Comparison of ENCODE assay signal across 1 cellular context in genomic region chr2:37156857-37157714, GRCh38.
TF ChIP-seq lines count a peak whose summit lies in the region.

EIF2AK2 (minus strand) TSS chr2:37156980; CDS start chr2:37147806, 9,174 bp downstream.

TF ChIP-seq in HepG2, 621 proteins besides CTCF, POLR2A, EP300 and RAD21 (continued from another document and continues in another):
- no peak; the same call in 1 of the 2 replicates for TF ChIP-seq ZNF766 (CRISPR knock-in tag; IDR thresholded peaks at IDR 0.05; ENCODE audit: borderline replicate concordance)
- no peak for TF ChIP-seq ARID3A (IDR thresholded peaks at IDR 0.05; ENCODE audit: low read depth, low read length)
- peak; percentile 58; the same call in 1 of the 2 replicates for TF ChIP-seq ARHGAP35 (CRISPR knock-in tag; IDR thresholded peaks at IDR 0.05; ENCODE audit: borderline replicate concordance)
- no peak for TF ChIP-seq ZNF383 (CRISPR knock-in tag; IDR thresholded peaks at IDR 0.05; ENCODE audit: borderline replicate concordance)
- peak; percentile 91 for TF ChIP-seq TFDP1 (CRISPR knock-in tag; IDR thresholded peaks at IDR 0.05; ENCODE audit: borderline replicate concordance)
- peak; percentile 81 for TF ChIP-seq SAP130 (CRISPR knock-in tag; IDR thresholded peaks at IDR 0.05; ENCODE audit: low read depth)
- TF ChIP-seq AKNA (CRISPR knock-in tag; IDR thresholded peaks at IDR 0.05; ENCODE audit: borderline replicate concordance), result no peak
- peak; percentile 80; the same call in 1 of the 2 replicates for TF ChIP-seq ZFP91 (CRISPR knock-in tag; IDR thresholded peaks at IDR 0.05; ENCODE audit: borderline replicate concordance)
- TF ChIP-seq FOXA1 (IDR thresholded peaks at IDR 0.05), result no peak
- TF ChIP-seq FOXA1 (CRISPR knock-in tag; IDR thresholded peaks at IDR 0.05), result no peak
- TF ChIP-seq ZKSCAN5 (CRISPR knock-in tag; IDR thresholded peaks at IDR 0.05), result no peak
- no peak for TF ChIP-seq ZBTB43 (CRISPR knock-in tag; conservative IDR thresholded peaks at IDR 0.05)
- no peak for TF ChIP-seq SALL2 (CRISPR knock-in tag; IDR thresholded peaks at IDR 0.05)
- no peak for TF ChIP-seq ZNF543 (CRISPR knock-in tag; IDR thresholded peaks at IDR 0.05)
- TF ChIP-seq ZNF34 (CRISPR knock-in tag; IDR thresholded peaks at IDR 0.05; ENCODE audit: borderline replicate concordance), result peak; percentile 17; the same call in 1 of the 2 replicates
- TF ChIP-seq DBP (CRISPR knock-in tag; IDR thresholded peaks at IDR 0.05; ENCODE audit: not compliant biosample characterization), result no peak
- TF ChIP-seq CREB3 (CRISPR knock-in tag; IDR thresholded peaks at IDR 0.05), result peak; percentile 23; the same call in 1 of the 2 replicates
- peak; percentile 80; the same call in 2 of the 3 replicates for TF ChIP-seq MXI1 (IDR thresholded peaks at IDR 0.05; ENCODE audit: borderline replicate concordance, low read depth, low read length)
- peak; percentile 36; the same call in 1 of the 2 replicates for TF ChIP-seq ARID5B (CRISPR knock-in tag; IDR thresholded peaks at IDR 0.05)
- TF ChIP-seq FOXP4 (CRISPR knock-in tag; IDR thresholded peaks at IDR 0.05), result no peak
- peak; percentile 77; the same call in 1 of the 2 replicates for TF ChIP-seq GFI1 (CRISPR knock-in tag; IDR thresholded peaks at IDR 0.05; ENCODE audit: borderline replicate concordance)
- TF ChIP-seq ZNF737 (CRISPR knock-in tag; IDR thresholded peaks at IDR 0.05; ENCODE audit: borderline replicate concordance), result no peak
- peak; percentile 20; the same call in 1 of the 2 replicates for TF ChIP-seq ZNF777 (CRISPR knock-in tag; IDR thresholded peaks at IDR 0.05)
- TF ChIP-seq JUNB (CRISPR knock-in tag; IDR thresholded peaks at IDR 0.05; ENCODE audit: borderline replicate concordance), result no peak
- TF ChIP-seq ZSCAN30 (CRISPR knock-in tag; IDR thresholded peaks at IDR 0.05), result peak; percentile 86; the same call in 1 of the 2 replicates
- no peak for TF ChIP-seq PREB (CRISPR knock-in tag; IDR thresholded peaks at IDR 0.05)
- no peak for TF ChIP-seq THAP11 (CRISPR knock-in tag; IDR thresholded peaks at IDR 0.05)
- no peak for TF ChIP-seq RNF2 (conservative IDR thresholded peaks at IDR 0.05; ENCODE audit: low read depth)
- TF ChIP-seq ZBTB20 (CRISPR knock-in tag; IDR thresholded peaks at IDR 0.05; ENCODE audit: borderline replicate concordance, low read depth), result no peak
- no peak for TF ChIP-seq ZNF292 (CRISPR knock-in tag; IDR thresholded peaks at IDR 0.05; ENCODE audit: borderline replicate concordance, low read depth)
- no peak for TF ChIP-seq ZNF460 (CRISPR knock-in tag; IDR thresholded peaks at IDR 0.05; ENCODE audit: borderline replicate concordance)
- no peak for TF ChIP-seq ZBTB34 (CRISPR knock-in tag; IDR thresholded peaks at IDR 0.05)
